Comparison of ENCODE assay signal across 9 cellular contexts in the genomic region with DNA sequence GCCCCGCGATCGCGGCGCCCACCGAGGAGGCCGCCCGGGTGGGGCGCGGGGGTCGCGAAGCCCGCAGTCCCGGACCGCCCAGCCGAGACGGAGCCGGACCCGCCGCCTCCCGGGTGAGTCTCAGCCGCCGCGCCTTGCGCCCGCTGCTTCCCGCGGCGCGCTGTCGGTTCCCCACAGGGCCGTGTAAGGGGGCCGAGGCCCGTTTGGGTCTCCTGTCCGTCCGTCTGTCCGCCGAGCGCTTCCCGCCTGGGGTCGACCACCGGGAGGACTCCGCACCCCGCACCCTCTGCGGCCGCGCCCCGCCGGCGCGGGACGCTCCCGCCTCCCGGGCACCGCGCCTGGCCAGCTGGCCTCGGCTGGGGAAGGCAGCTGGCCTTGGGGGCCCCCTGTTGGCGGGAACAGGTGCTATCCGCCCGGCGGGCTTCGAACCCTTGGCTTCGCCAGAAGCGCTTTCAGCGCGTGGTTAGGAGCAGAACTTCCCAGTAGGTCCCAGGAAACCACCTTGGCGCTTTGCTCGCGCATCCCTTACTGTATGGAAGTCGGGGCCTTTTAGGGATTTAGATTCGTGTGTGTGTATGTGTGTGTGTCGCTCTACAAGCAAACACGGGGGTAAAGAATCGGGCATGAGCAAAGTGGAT. TPM values are rescaled to one million over a fixed set of nuclear protein-coding genes. Genes with fewer than 3 reads are reported as not detected.
A peak's percentile ranks its signal among the peaks of the same experiment; 100 is the strongest.
DNase-seq lines count a peak whose midpoint lies in the region; ATAC-seq, FAIRE-seq and TF ChIP-seq lines count a peak whose summit lies in the region.
"Had no signal": no experiment of that assay in that cellular context is flagged by ENCODE, and none has a peak within 500 bp of the region (broad histone marks: within the 10 kb centered on the region; RNA-seq: fewer than 3 reads in every experiment).

No MANE protein-coding gene starts in this region.

- TF ChIP-seq EP300 in K562 (IDR thresholded peaks at IDR 0.05; ENCODE audit: low read length) = no peak
- no peak for TF ChIP-seq EP300 in sigmoid colon (IDR thresholded peaks at IDR 0.05)

- peaks cover 6% of the 10 kb centered on the region for H3K27me3 ChIP-seq in NT2/D1 (ENCODE audit: insufficient read depth, insufficient read length)
- H3K27me3 ChIP-seq in K562 (ENCODE audit: control insufficient read depth in 2 of 2, insufficient read depth in 2 of 2, low read length in 2 of 2) = peaks cover 24 to 85% of the 10 kb centered on the region in 2 experiments
- H3K27me3 ChIP-seq in iPS-18a (ENCODE audit: control insufficient read depth, insufficient read depth, low read length) = peaks cover 25% of the 10 kb centered on the region
- no peaks in the 10 kb centered on the region for H3K27me3 ChIP-seq in sigmoid colon

- H3K9ac ChIP-seq in NT2/D1 (ENCODE audit: insufficient read length, low read depth) (peak overlapping the region; percentile 42), K562 (ENCODE audit: insufficient read depth in 1 of 2, low read depth in 2 of 2, low read length in 2 of 2) (peak overlapping the region in 1 of 2 experiments; percentile 75; a peak in 3 of 4 replicates), iPS-18a (ENCODE audit: low read length) (no peak overlapping the region)

- TF ChIP-seq POLR2A in K562 (conservative IDR thresholded peaks at IDR 0.05) (no peak), sigmoid colon (IDR thresholded peaks at IDR 0.05) (no peak)

- in situ Hi-C loops in K562 (cut with MboI) = loop anchor here (5.0 kb wide), 2 partner anchors 103 to 278 kb away; no protein-coding TSS in a partner anchor

- no peaks in the 10 kb centered on the region for H3K9me1 ChIP-seq in K562 (ENCODE audit: control insufficient read depth, insufficient read depth, low read length)

- H3K4me3 ChIP-seq in AG09309 (ENCODE audit: control insufficient read depth, low read depth, low read length) = peak overlapping the region; percentile 57
- H3K4me3 ChIP-seq in NT2/D1 (ENCODE audit: insufficient read length, low read depth) = peak overlapping the region; percentile 37
- peak overlapping the region; percentile 23 for H3K4me3 ChIP-seq in K562
- H3K4me3 ChIP-seq in iPS-18a (ENCODE audit: low read length) = peak overlapping the region; percentile 74
- peak overlapping the region; percentile 44 to 93 (median 84) for H3K4me3 ChIP-seq in sigmoid colon

- no peaks in the 10 kb centered on the region for H3K36me3 ChIP-seq in NT2/D1 (ENCODE audit: insufficient read depth, insufficient read length, low read length)
- no peaks in the 10 kb centered on the region for H3K36me3 ChIP-seq in K562 (ENCODE audit: control insufficient read depth, insufficient read depth, low read length)
- H3K36me3 ChIP-seq in iPS-18a (ENCODE audit: control insufficient read depth, low read depth, low read length) = no peaks in the 10 kb centered on the region
- no peaks in the 10 kb centered on the region for H3K36me3 ChIP-seq in sigmoid colon

- FAIRE-seq in K562 (lab: Jason Lieb, UNC) = no peak

- peak overlapping the region; percentile 30; the same call in 1 of the 2 replicates for H2AFZ ChIP-seq in K562 (ENCODE audit: low read depth, low read length)

- POLR2A ChIA-PET in K562 (lab: Yijun Ruan, JAX) = interaction anchor here (0.6 to 0.7 kb wide), 2 partner anchors 44 to 273 kb away, joined by 3 to 6 read pairs; no protein-coding TSS in a partner anchor

- H3K27ac ChIP-seq in K562 (ENCODE audit: extremely low read depth, low read depth, low read length) = no peak overlapping the region
- H3K27ac ChIP-seq in iPS-18a (ENCODE audit: low read length) = no peak overlapping the region
- peak overlapping the region; percentile 93 to 99 (median 96) for H3K27ac ChIP-seq in sigmoid colon

- DNase-seq in AG09309 (ENCODE audit: low read depth) (no peak), NT2/D1 (ENCODE audit: low read depth, low spot score) (peak; percentile 11), K562 (ENCODE audit: extremely low read depth in 1 of 4, low spot score in 3 of 4) (peak; percentile 70 to 82 (median 80)), sigmoid colon (peak; percentile 87)

- ATAC-seq in K562 (peak; percentile 80), GM21737 (IDR thresholded peaks at IDR 0.05; ENCODE audit: unreplicated experiment) (no peak), GM19452 (IDR thresholded peaks at IDR 0.05; ENCODE audit: unreplicated experiment) (no peak)

- intact Hi-C loops in K562 (cut with micrococcal nuclease) = loop anchor here (10.0 kb wide), 1 partner anchor 281 kb away; a partner anchor contains a TSS
- intact Hi-C loops in sigmoid colon (cut with DNase I) = loop anchor here (1.0 to 10.0 kb wide), 3 partner anchors 60 to 371 kb away; a partner anchor contains a TSS

- 0 out of 2 replicates have a peak, but pooled peaks cover 7% of the 10 kb centered on the region for H4K20me1 ChIP-seq in K562 (replicated peaks; ENCODE audit: control insufficient read depth, insufficient read depth, low read length)

- TF ChIP-seq RAD21 in K562 (CRISPR knock-in tag; conservative IDR thresholded peaks at IDR 0.05 in 1 of 2, IDR thresholded peaks at IDR 0.05 in 1 of 2) = peak; percentile 56 to 66; a peak in 3 of 4 replicates

- H3K9me3 ChIP-seq in NT2/D1 (ENCODE audit: insufficient read depth, low read length) (no peaks in the 10 kb centered on the region), K562 (replicated peaks; ENCODE audit: control insufficient read depth, insufficient read depth, low read depth, low read length) (no peaks in the 10 kb centered on the region), iPS-18a (ENCODE audit: control insufficient read depth, low read depth, low read length) (no peaks in the 10 kb centered on the region), sigmoid colon (no peaks in the 10 kb centered on the region)

- BruUV-seq in K562 (replicated peaks; lab: Mats Ljungman, UMichigan) = no TSS peak

- peak overlapping the region; percentile 51 for H3K4me2 ChIP-seq in K562 (ENCODE audit: insufficient read depth, low read length)

- no peaks in the 10 kb centered on the region for H3K79me2 ChIP-seq in K562 (ENCODE audit: control insufficient read depth, insufficient read depth, low read length)

- WGBS in K562 (ENCODE audit: insufficient coverage, low coverage, missing lambda C conversion rate) = 3% methylated on average over 68 of the region's 74 CpGs
- 1% methylated on average over 74 of the region's 74 CpGs for WGBS in sigmoid colon, 2 donors

- TF ChIP-seq CTCF in AG09309 (IDR thresholded peaks at IDR 0.05; ENCODE audit: control insufficient read depth, insufficient read depth, low read depth, low read length, missing control alignments) (peak; percentile 71), GM12873 (IDR thresholded peaks at IDR 0.05; ENCODE audit: insufficient read depth, low read depth, low read length, missing control alignments) (peak; percentile 62), K562 (IDR thresholded peaks at IDR 0.05 in 2 of 3, conservative IDR thresholded peaks at IDR 0.05 in 1 of 3; ENCODE audit: insufficient read depth in 2 of 3, low read depth in 1 of 3, low read length in 3 of 3) (peak; percentile 62 to 81 (median 76)), sigmoid colon (IDR thresholded peaks at IDR 0.05) (peak; percentile 52 to 77 (median 68))

- CTCF ChIA-PET in K562 (lab: Yijun Ruan, JAX; ENCODE audit: low intra/inter-chr PET ratio) = no interaction called here

- H3K4me1 ChIP-seq in NT2/D1 (ENCODE audit: insufficient read depth, insufficient read length) (peaks cover 2% of the 10 kb centered on the region), K562 (replicated peaks in 1 of 2; ENCODE audit: control insufficient read depth in 2 of 2, insufficient read depth in 2 of 2, low read length in 2 of 2) (peaks cover 6 to 26% of the 10 kb centered on the region in 2 experiments), iPS-18a (ENCODE audit: control insufficient read depth, low read depth, low read length) (peaks cover 9% of the 10 kb centered on the region), sigmoid colon (peaks cover 4 to 63% (median 57%) of the 10 kb centered on the region in 4 donors)

TF ChIP-seq in K562, 482 proteins besides CTCF, POLR2A, EP300 and RAD21 (continues in another document):
- TF ChIP-seq, protein P1, sequence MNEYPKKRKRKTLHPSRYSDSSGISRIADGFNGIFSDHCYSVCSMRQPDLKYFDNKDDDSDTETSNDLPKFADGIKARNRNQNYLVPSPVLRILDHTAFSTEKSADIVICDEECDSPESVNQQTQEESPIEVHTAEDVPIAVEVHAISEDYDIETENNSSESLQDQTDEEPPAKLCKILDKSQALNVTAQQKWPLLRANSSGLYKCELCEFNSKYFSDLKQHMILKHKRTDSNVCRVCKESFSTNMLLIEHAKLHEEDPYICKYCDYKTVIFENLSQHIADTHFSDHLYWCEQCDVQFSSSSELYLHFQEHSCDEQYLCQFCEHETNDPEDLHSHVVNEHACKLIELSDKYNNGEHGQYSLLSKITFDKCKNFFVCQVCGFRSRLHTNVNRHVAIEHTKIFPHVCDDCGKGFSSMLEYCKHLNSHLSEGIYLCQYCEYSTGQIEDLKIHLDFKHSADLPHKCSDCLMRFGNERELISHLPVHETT (CRISPR knock-in tag; conservative IDR thresholded peaks at IDR 0.05 in 1 of 2, IDR thresholded peaks at IDR 0.05 in 1 of 2) = peak in 1 of 2 experiments; percentile 69; a peak in 1 of 4 replicates
- TF ChIP-seq RBM17 (IDR thresholded peaks at IDR 0.05; ENCODE audit: borderline replicate concordance, low read depth, low read length) = no peak
- TF ChIP-seq RBM34 (IDR thresholded peaks at IDR 0.05; ENCODE audit: borderline replicate concordance, insufficient read depth, low read length) = no peak
- no peak for TF ChIP-seq POLR3A (IDR thresholded peaks at IDR 0.05; ENCODE audit: borderline replicate concordance, extremely low read depth, insufficient read depth, insufficient read length)
- TF ChIP-seq L3MBTL2 (IDR thresholded peaks at IDR 0.05) = peak; percentile 84

RNA-seq across cellular contexts. Expression of a gene that starts 0.4 kb away (rescaled TPM):
- total RNA-seq in K562 (2011; cell fraction: chromatin; rRNA removed; ENCODE audit: low replicate concordance) = not detected in 2 replicates
- total RNA-seq in K562 (2011; cell fraction: nucleolus; rRNA removed) = 0.50 and 0.53 TPM in 2 replicates
- 0.37 TPM in 1 of 2 replicates, not detected in the other for total RNA-seq in K562 (2011; cell fraction: nucleoplasm; rRNA removed)
- total RNA-seq in K562 (2014; rRNA removed) (0.95 and 1.1 TPM in 2 replicates), K562 (2014; rRNA removed; fragmentation: Illumina TruSeq; extraction: Trizol) (0.16 and 0.55 TPM in 2 replicates), K562 (2015; rRNA removed; fragmentation: Illumina TruSeq; extraction: Trizol) (0.58 and 0.64 TPM in 2 replicates), K562 (2021) (0.80 and 1.0 TPM in 2 replicates), sigmoid colon (10 to 100 TPM; 12.3 to 20.7 (median 16.3) TPM)
- polyA plus RNA-seq in K562 (2011; rRNA removed) (0.13 and 0.49 TPM in 2 replicates), K562 (2014; fragmentation: Illumina TruSeq; extraction: Trizol) (0.88 and 0.94 TPM in 2 replicates), K562 (2014; fragmentation: Nextera tagmentation; extraction: Ambion mirVana) (under 1 TPM; 0.06 to 0.07 TPM), K562 (2014; rRNA removed) (0.62 and 1.4 TPM in 2 replicates), sigmoid colon (10 to 100 TPM in 1 of 3 donors, 1 to 10 TPM in 2; 8.8 to 15.3 (median 9.6) TPM)
- 0.33 and 0.47 TPM in 2 replicates for polyA plus RNA-seq in K562 (2011; cell fraction: cytosol; rRNA removed)
- 0.21 and 0.34 TPM in 2 replicates for polyA plus RNA-seq in K562 (2011; cell fraction: nucleus; rRNA removed)
- 1.5 and 1.7 TPM in 2 replicates for polyA plus RNA-seq in K562 (2012)
- polyA minus RNA-seq in K562 (2011; rRNA and poly(A)+ RNA removed) = 0.15 TPM in 1 of 2 replicates, not detected in the other
- polyA minus RNA-seq in K562 (2011; cell fraction: cytosol; rRNA and poly(A)+ RNA removed) = 0.73 TPM in 1 of 2 replicates, not detected in the other
- 0.44 TPM in 1 of 2 replicates, not detected in the other for polyA minus RNA-seq in K562 (2011; cell fraction: nucleus; rRNA and poly(A)+ RNA removed)
- polyA plus RNA-seq: IgD-negative memory B cell had no signal

Comparison
In these comparisons a context has a peak if more than half of its experiments do, and no peak if none do; other contexts are left out.
1. H3K4me3 ChIP-seq: peak in every context shown above with its lines; median percentile 84 in sigmoid colon; 74 in iPS-18a; 57 in AG09309; 37 in NT2/D1; 23 in K562.
2. H3K27ac ChIP-seq: peak in sigmoid colon (4 of 4); none in K562 (single experiment) and iPS-18a (single experiment).
3. RNA of a gene that starts 0.4 kb away (total RNA-seq): 12.3 to 20.7 TPM in sigmoid colon; 0.16 to 1.1 TPM in K562; every median in the first group is over 4 times any median in the second.
4. Peak in every context shown above with its lines, with median percentiles within 50 percentile points of each other: CTCF ChIP-seq.